Comparison of ENCODE assay signal across 14 cellular contexts in the genomic region with DNA sequence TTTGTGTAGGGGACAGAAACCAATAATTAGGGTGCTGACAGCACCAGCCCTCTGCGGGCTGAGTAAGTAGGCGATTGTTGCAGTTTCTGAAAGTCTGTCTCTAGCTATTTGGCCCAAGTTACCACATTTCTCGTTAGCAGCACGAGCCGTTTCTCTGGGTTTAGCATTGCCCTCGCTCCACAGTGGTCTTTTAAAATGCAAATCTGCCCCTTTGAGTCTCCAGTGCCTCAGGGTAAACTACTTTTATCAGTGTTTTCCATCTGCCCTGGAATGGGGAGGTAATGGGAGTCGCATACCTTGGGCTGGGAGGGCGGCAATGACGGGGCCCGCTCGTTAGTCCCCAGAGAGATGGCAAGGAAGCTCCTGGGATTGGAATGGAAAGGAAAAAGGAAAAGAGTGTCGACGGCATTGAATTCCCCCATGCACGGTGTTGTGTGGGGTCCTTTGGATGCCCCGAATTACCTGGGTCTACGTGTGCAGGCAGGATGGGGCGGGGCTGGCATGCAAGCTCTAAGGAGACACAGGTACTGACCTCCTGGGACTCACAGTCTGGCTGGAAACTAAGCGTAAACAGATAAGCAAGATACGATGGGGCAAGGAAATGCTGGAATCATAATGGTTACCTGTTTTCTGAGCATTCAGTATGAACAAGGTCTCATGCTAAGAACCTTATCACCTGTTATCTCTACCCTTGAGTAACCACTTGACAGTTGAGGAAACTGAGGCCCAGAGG.
A peak's percentile ranks its signal among the peaks of the same experiment; 100 is the strongest.
DNase-seq lines count a peak whose midpoint lies in the region; ATAC-seq, FAIRE-seq and TF ChIP-seq lines count a peak whose summit lies in the region.
"Had no signal": no experiment of that assay in that cellular context is flagged by ENCODE, and none has a peak within 500 bp of the region (broad histone marks: within the 10 kb centered on the region; RNA-seq: fewer than 3 reads in every experiment).

No MANE protein-coding gene starts in this region.

- H3K18ac ChIP-seq in H1 (ENCODE audit: extremely low read depth, low read length), result peak overlapping the region; percentile 98

- H2BK5ac ChIP-seq in H1 (ENCODE audit: low read depth, low read length), result peak overlapping the region; percentile 88

- peak overlapping the region; percentile 77 for H4K5ac ChIP-seq in H1 (ENCODE audit: insufficient read length, low read depth, low read length)

- no peaks in the 10 kb centered on the region for H3K79me1 ChIP-seq in H1 (ENCODE audit: low read depth, low read length)

- peak overlapping the region; percentile 99; the same call in 1 of the 2 replicates for H2BK20ac ChIP-seq in H1 (ENCODE audit: low read length)

- peak overlapping the region; percentile 4 for H2BK120ac ChIP-seq in H1 (replicated peaks; ENCODE audit: low read depth, low read length)

- peak overlapping the region; percentile 67 to 81 for H3K4me2 ChIP-seq in H1 (ENCODE audit: insufficient read depth in 1 of 2, low read depth in 2 of 2, low read length in 2 of 2)

- H3K4me3 ChIP-seq in H1 (ENCODE audit: extremely low read depth in 1 of 4, insufficient read depth in 2 of 4, low read depth in 3 of 4, low read length in 4 of 4), result peak overlapping the region in 2 of 4 experiments; percentile 13 to 44; a peak in 3 of 8 replicates
- H3K4me3 ChIP-seq: adrenal gland, Peyer's patch, stomach had no signal

- TF ChIP-seq POLR2A in H1 (IDR thresholded peaks at IDR 0.05; ENCODE audit: control extremely low read depth in 1 of 2, low read depth in 2 of 2, low read length in 2 of 2), result no peak; a peak in 1 of 3 replicates

- H3K27ac Mint-ChIP-seq in nephron progenitor cell, result peak overlapping the region; percentile 3
- H3K27ac Mint-ChIP-seq: memory B cell had no signal

- peak overlapping the region; percentile 76 for H3K27ac ChIP-seq in H1 (ENCODE audit: low read depth, low read length)
- H3K27ac ChIP-seq: adrenal gland, Peyer's patch had no signal

- H3K4me3 Mint-ChIP-seq in nephron progenitor cell, result peak overlapping the region; percentile 65
- H3K4me3 Mint-ChIP-seq: memory B cell had no signal

- no peak for ATAC-seq in HG03571 (IDR thresholded peaks at IDR 0.05; ENCODE audit: unreplicated experiment)

- H3K56ac ChIP-seq in H1 (replicated peaks; ENCODE audit: insufficient read length, low read depth, low read length), result no peak overlapping the region

- peak overlapping the region; percentile 63; the same call in 1 of the 2 replicates for H2AFZ ChIP-seq in H1 (ENCODE audit: low read length)

- peak; percentile 98 for FAIRE-seq in H1 (lab: Jason Lieb, UNC)

- H3K23ac ChIP-seq in H1 (ENCODE audit: insufficient read length), result no peak overlapping the region

- CTCF ChIA-PET in H1 (lab: Charles Lee; ENCODE audit: partially characterized antibody), result interaction anchor here (0.7 to 1.3 kb wide), 6 partner anchors 9 to 175 kb away, joined by 3 to 4 read pairs (median 3); no protein-coding TSS in a partner anchor

- peaks cover 41% of the 10 kb centered on the region for H3K4me1 Mint-ChIP-seq in nephron progenitor cell

- WGBS in H1 (ENCODE audit: extremely low coverage in 1 of 2, insufficient coverage in 1 of 2, insufficient read length in 1 of 2, insufficient replicate concordance in 2 of 2, low coverage in 1 of 2, low lambda C conversion rate in 2 of 2, missing lambda C conversion rate in 1 of 2), 2 experiments, result 3% methylated on average over 19 of the region's 19 CpGs; no CpG with 5 or more reads in 1 of the 2 experiments

- peaks cover 10% of the 10 kb centered on the region for H3K27me3 Mint-ChIP-seq in nephron progenitor cell (ENCODE audit: low read depth, poor library complexity)
- H3K27me3 Mint-ChIP-seq: memory B cell had no signal

- peak overlapping the region; percentile 1 for H4K91ac ChIP-seq in H1 (replicated peaks; ENCODE audit: insufficient read length, low read length)

- peak overlapping the region; percentile 7; the same call in 1 of the 2 replicates for H2AK5ac ChIP-seq in H1 (ENCODE audit: low read depth, low read length)

- H3K79me2 ChIP-seq in H1 (ENCODE audit: control insufficient read depth in 1 of 2, insufficient read depth in 2 of 2, low read length in 2 of 2), result no peaks in the 10 kb centered on the region

- H3K23me2 ChIP-seq in H1 (ENCODE audit: low read depth, low read length), result peaks cover 4% of the 10 kb centered on the region

- no peaks in the 10 kb centered on the region for H3K36me3 Mint-ChIP-seq in nephron progenitor cell (ENCODE audit: low read depth)
- H3K36me3 Mint-ChIP-seq: memory B cell had no signal

- no peak overlapping the region for H3K14ac ChIP-seq in H1 (ENCODE audit: insufficient read length)

- peaks cover 4% of the 10 kb centered on the region for H3K9me3 Mint-ChIP-seq in nephron progenitor cell
- H3K9me3 Mint-ChIP-seq: memory B cell had no signal

- no peak for TF ChIP-seq CTCF in H1 (IDR thresholded peaks at IDR 0.05; ENCODE audit: control extremely low read depth in 1 of 3, insufficient read depth in 1 of 3, low read depth in 1 of 3, low read length in 3 of 3)
- no peak for TF ChIP-seq CTCF in nephron progenitor cell (IDR thresholded peaks at IDR 0.05)

- peak; percentile 20; a peak in 2 of 4 replicates for TF ChIP-seq RAD21 in H1 (IDR thresholded peaks at IDR 0.05 in 1 of 2, conservative IDR thresholded peaks at IDR 0.05 in 1 of 2; ENCODE audit: low read depth in 2 of 2, low read length in 2 of 2)

- H2BK12ac ChIP-seq in H1 (ENCODE audit: low read depth, low read length), result peak overlapping the region; percentile 99

- peaks cover 0 to 4% (median 0%) of the 10 kb centered on the region in 4 experiments; a peak in 1 of 7 replicates for H3K27me3 ChIP-seq in H1 (replicated peaks in 1 of 4; ENCODE audit: control insufficient read depth in 3 of 4, extremely low read depth in 1 of 4, insufficient read depth in 3 of 4, low read length in 3 of 4)
- H3K27me3 ChIP-seq: adrenal gland, Peyer's patch, stomach had no signal

- 0 out of 4 replicates have a peak, but pooled peaks cover 0 to 1% of the 10 kb centered on the region in 2 experiments for H3K9me3 ChIP-seq in H1 (ENCODE audit: insufficient read depth in 2 of 2, low read depth in 1 of 2, low read length in 1 of 2)
- H3K9me3 ChIP-seq: adrenal gland, Peyer's patch, stomach had no signal

- H3K4me1 ChIP-seq in H1 (replicated peaks in 1 of 4; ENCODE audit: control insufficient read depth in 3 of 4, insufficient read depth in 4 of 4, low read length in 3 of 4), result peaks cover 4 to 21% (median 16%) of the 10 kb centered on the region in 4 experiments; a peak in 5 of 7 replicates
- H3K4me1 ChIP-seq: adrenal gland, Peyer's patch had no signal

- peak; percentile 75 for DNase-seq in EL
- peak; percentile 46 for DNase-seq in NCI-H226
- DNase-seq in H1 (ENCODE audit: low read depth in 1 of 2, low spot score in 2 of 2), result peak; percentile 79 to 89
- DNase-seq in nephron progenitor cell, result no peak
- no peak for DNase-seq in cerebellum (ENCODE audit: low spot score)
- DNase-seq in DMS53 (lab: John Stamatoyannopoulos, UW), result no peak
- no peak for DNase-seq in NCI-H1092 treated with DMSO at 0.1 percent for 48 hours (lab: John Stamatoyannopoulos, UW)
- DNase-seq: activated CD8-positive, alpha-beta memory T cell treated with anti-CD3 and anti-CD28 coated beads, Interleukin-2, amount 50 U/mL, for 4 hours; adrenal gland; effector CD4-positive, alpha-beta T cell; Peyer's patch; stomach had no signal

- H3K4ac ChIP-seq in H1 (replicated peaks; ENCODE audit: insufficient read length, low read depth, low read length), result no peak overlapping the region

- peak overlapping the region; percentile 91; the same call in 1 of the 2 replicates for H4K8ac ChIP-seq in H1 (ENCODE audit: extremely low read depth, insufficient read depth, low read length)

- no peaks in the 10 kb centered on the region for H3K36me3 ChIP-seq in H1 (ENCODE audit: control insufficient read depth in 2 of 4, insufficient read depth in 4 of 4, low read length in 3 of 4)
- H3K36me3 ChIP-seq: adrenal gland, Peyer's patch, stomach had no signal

- H2BK15ac ChIP-seq in H1 (ENCODE audit: low read length), result no peak overlapping the region

- peak in 1 of 2 experiments; percentile 44; a peak in 1 of 3 replicates for TF ChIP-seq EP300 in H1 (IDR thresholded peaks at IDR 0.05; ENCODE audit: borderline replicate concordance in 1 of 2, low read depth in 2 of 2, low read length in 2 of 2)

- no peaks in the 10 kb centered on the region for H4K20me1 ChIP-seq in H1 (replicated peaks in 1 of 2; ENCODE audit: control insufficient read depth in 1 of 2, insufficient read depth in 2 of 2, low read length in 2 of 2)

- POLR2A ChIA-PET in H1 (lab: Charles Lee; ENCODE audit: partially characterized antibody), result interaction anchor here (0.6 to 1.5 kb wide), 14 partner anchors 9 to 174 kb away, joined by 3 to 9 read pairs (median 4); no protein-coding TSS in a partner anchor

- H3K9ac ChIP-seq in H1 (replicated peaks in 1 of 4; ENCODE audit: extremely low read depth in 1 of 4, low read depth in 3 of 4, low read length in 3 of 4), result peak overlapping the region in 2 of 4 experiments; percentile 37 to 43; a peak in 3 of 7 replicates

TF ChIP-seq in H1, 55 proteins besides CTCF, POLR2A, EP300 and RAD21 (continues in another document):
- TF ChIP-seq PHF8 (conservative IDR thresholded peaks at IDR 0.05; ENCODE audit: low read depth, low read length) (no peak), TAF7 (optimal IDR thresholded peaks at IDR 0.05; ENCODE audit: borderline replicate concordance, low read depth, low read length) (no peak)

Comparison
In these comparisons a context has a peak if more than half of its experiments do, and no peak if none do; other contexts are left out.
1. DNase-seq: peak in EL (single experiment), NCI-H226 (single experiment) and H1 (2 of 2); none in nephron progenitor cell (single experiment), cerebellum (single experiment), DMS53 (single experiment) and NCI-H1092 treated with DMSO at 0.1 percent for 48 hours (single experiment).